In genomic region chr1:233440952-233441401, GRCh38 we compare ENCODE assay signal across 7 cellular contexts.
A peak's percentile ranks its signal among the peaks of the same experiment; 100 is the strongest.
DNase-seq lines count a peak whose midpoint lies in the region; ATAC-seq, FAIRE-seq and TF ChIP-seq lines count a peak whose summit lies in the region.

No MANE protein-coding gene starts in this region.

- DNase-seq in NCI-H446 (lab: John Stamatoyannopoulos, UW) (peak; percentile 77 to 90), GM12878 (ENCODE audit: low read depth, low spot score) (peak; percentile 54), iPS-NIHi7 (ENCODE audit: extremely low spot score) (peak; percentile 78), thoracic aorta (ENCODE audit: low spot score) (no peak)
- no peak for DNase-seq in stimulated activated CD4-positive, alpha-beta T cell treated with anti-CD3 and anti-CD28 coated beads, Interleukin-4, amount 100 ng/mL, for 4 hours

- TF ChIP-seq CTCF in GM12878 (IDR thresholded peaks at IDR 0.05 in 2 of 3, conservative IDR thresholded peaks at IDR 0.05 in 1 of 3; ENCODE audit: control insufficient read depth in 2 of 3, extremely low read depth in 1 of 3, insufficient read depth in 1 of 3, low read depth in 3 of 3, low read length in 3 of 3) = peak; percentile 60 to 86 (median 66)
- TF ChIP-seq CTCF in thoracic aorta (IDR thresholded peaks at IDR 0.05) = peak; percentile 24

- H3K27me3 ChIP-seq in GM12878 (replicated peaks in 1 of 2; ENCODE audit: control insufficient read depth in 2 of 2, insufficient read depth in 2 of 2, low read length in 1 of 2) (no peaks in the 10 kb centered on the region), thoracic aorta (replicated peaks; ENCODE audit: insufficient read depth) (no peaks in the 10 kb centered on the region)

- intact Hi-C loops in GM12878 (cut with micrococcal nuclease; ENCODE audit: unreplicated experiment) = loop anchor here (1.0 to 5.0 kb wide), 6 partner anchors 76 to 626 kb away; no protein-coding TSS in a partner anchor

- H3K9ac ChIP-seq in GM12878 (ENCODE audit: control insufficient read depth, insufficient read depth, low read length) = no peak overlapping the region

- WGBS in GM12878 (ENCODE audit: insufficient coverage, insufficient replicate concordance, low lambda C conversion rate, missing lambda C conversion rate) = 2% methylated on average over 9 of the region's 9 CpGs

- H3K4me3 ChIP-seq in GM12878 (no peak overlapping the region), thoracic aorta (no peak overlapping the region)

- ATAC-seq in HG03066 (IDR thresholded peaks at IDR 0.05; ENCODE audit: low read depth, unreplicated experiment) (peak; percentile 71), GM12878 (peak; percentile 85), thoracic aorta (ENCODE audit: insufficient number of reproducible peaks, low FRiP score, low read depth) (no peak)

- H3K27ac ChIP-seq in GM12878 (ENCODE audit: control insufficient read depth, insufficient read depth) (no peak overlapping the region), thoracic aorta (no peak overlapping the region)

- CTCF ChIA-PET in GM12878 (lab: Yijun Ruan, JAX) = interaction anchor here (0.6 to 7.2 kb wide), 105 partner anchors 9 to 871 kb away, joined by 3 to 143 read pairs (median 4); partner anchors contain the start of gene KCNK1

- SMC1A ChIA-PET in GM12878 (lab: Charles Lee; ENCODE audit: uncharacterized antibody, unreplicated experiment) = interaction anchor here (0.6 to 5.0 kb wide), 82 partner anchors 12 to 764 kb away, joined by 3 to 107 read pairs (median 4); no protein-coding TSS in a partner anchor

- RAD21 ChIA-PET in GM12878 (lab: Charles Lee; ENCODE audit: unreplicated experiment) = interaction anchor here (0.7 to 5.5 kb wide), 63 partner anchors 8 to 674 kb away, joined by 3 to 81 read pairs (median 5); partner anchors contain the start of gene KCNK1

- H3K36me3 ChIP-seq in GM12878 (ENCODE audit: control insufficient read depth in 2 of 2, insufficient read depth in 2 of 2, low read length in 1 of 2) (no peaks in the 10 kb centered on the region), thoracic aorta (no peaks in the 10 kb centered on the region)

- FAIRE-seq in G401.6 (lab: Jason Lieb, UNC) (peak; percentile 59), GM12878 (lab: Jason Lieb, UNC) (peak; percentile 93)

- in situ Hi-C loops in GM12878 (cut with MboI) = no loop called here

- no peaks in the 10 kb centered on the region for H3K9me3 ChIP-seq in GM12878 (replicated peaks; ENCODE audit: control insufficient read depth, insufficient read depth, low read length)
- H3K9me3 ChIP-seq in thoracic aorta = no peaks in the 10 kb centered on the region

- no peaks in the 10 kb centered on the region for H3K4me1 ChIP-seq in GM12878 (ENCODE audit: control insufficient read depth, insufficient read depth, low read length)
- no peaks in the 10 kb centered on the region for H3K4me1 ChIP-seq in thoracic aorta (ENCODE audit: control insufficient read depth in 1 of 2, low read depth in 2 of 2)

- POLR2A ChIA-PET in GM12878 (lab: Charles Lee) = interaction anchor here (0.5 to 0.9 kb wide), 4 partner anchors 10 to 378 kb away, joined by 3 to 5 read pairs (median 4); no protein-coding TSS in a partner anchor

- H2AFZ ChIP-seq in GM12878 (ENCODE audit: control insufficient read depth, low read depth, low read length) = peak overlapping the region; percentile 22

- TF ChIP-seq POLR2A in GM12878 (IDR thresholded peaks at IDR 0.05; ENCODE audit: low read depth, low read length) = no peak

- TF ChIP-seq EP300 in GM12878 (IDR thresholded peaks at IDR 0.05; ENCODE audit: borderline replicate concordance in 1 of 2, control insufficient read depth in 1 of 2, low read depth in 2 of 2, low read length in 2 of 2) = no peak

- TF ChIP-seq RAD21 in GM12878 (IDR thresholded peaks at IDR 0.05; ENCODE audit: insufficient read depth, low read depth, low read length) = peak; percentile 98

- BruUV-seq in GM12878 (replicated peaks; lab: Mats Ljungman, UMichigan) = no TSS peak

- H3K4me2 ChIP-seq in GM12878 (ENCODE audit: control insufficient read depth, insufficient read depth) = no peak overlapping the region

- no peaks in the 10 kb centered on the region for H3K79me2 ChIP-seq in GM12878 (ENCODE audit: control insufficient read depth, insufficient read depth, low read length)

- H4K20me1 ChIP-seq in GM12878 (ENCODE audit: control insufficient read depth, insufficient read depth) = no peaks in the 10 kb centered on the region

TF ChIP-seq in GM12878, 131 proteins besides CTCF, POLR2A, EP300 and RAD21 (continues in another document):
- TF ChIP-seq BCL11A (IDR thresholded peaks at IDR 0.05; ENCODE audit: low read depth, low read length) (no peak), PML (IDR thresholded peaks at IDR 0.05; ENCODE audit: low read length) (no peak), USF2 (IDR thresholded peaks at IDR 0.05; ENCODE audit: borderline replicate concordance, low read depth, low read length) (no peak), SP1 (IDR thresholded peaks at IDR 0.05; ENCODE audit: low read depth, low read length) (no peak), NFIC (IDR thresholded peaks at IDR 0.05; ENCODE audit: low read depth, low read length) (no peak), MTA2 (IDR thresholded peaks at IDR 0.05; ENCODE audit: low read depth) (no peak), IRF4 (IDR thresholded peaks at IDR 0.05; ENCODE audit: low read depth, low read length) (no peak), RAD51 (IDR thresholded peaks at IDR 0.05) (no peak), TCF7 (IDR thresholded peaks at IDR 0.05; ENCODE audit: borderline replicate concordance) (no peak), IRF5 (IDR thresholded peaks at IDR 0.05; ENCODE audit: borderline replicate concordance) (no peak), ATF3 (IDR thresholded peaks at IDR 0.05; ENCODE audit: borderline replicate concordance, extremely low read depth, low read depth, low read length) (no peak), BHLHE40 (IDR thresholded peaks at IDR 0.05; ENCODE audit: borderline replicate concordance in 1 of 2, low read depth in 2 of 2, low read length in 1 of 2) (no peak), EED (IDR thresholded peaks at IDR 0.05; ENCODE audit: low read depth) (peak; percentile 55; the same call in 1 of the 2 replicates), SMARCA5 (IDR thresholded peaks at IDR 0.05) (no peak), TAF1 (IDR thresholded peaks at IDR 0.05; ENCODE audit: borderline replicate concordance, low read depth, low read length) (no peak), MYB (IDR thresholded peaks at IDR 0.05; ENCODE audit: borderline replicate concordance, low read depth, low read length) (no peak), KLF5 (IDR thresholded peaks at IDR 0.05; ENCODE audit: partially characterized antibody) (no peak), BCLAF1 (IDR thresholded peaks at IDR 0.05) (no peak), GATAD2B (conservative IDR thresholded peaks at IDR 0.05; ENCODE audit: low read depth) (0 out of 2 replicates have a peak, but pooled peaks have one; percentile 25)

Comparison
In these comparisons a context has a peak if more than half of its experiments do, and no peak if none do; other contexts are left out.
1. DNase-seq: peak in NCI-H446 (2 of 2), GM12878 (single experiment) and iPS-NIHi7 (single experiment); none in thoracic aorta (single experiment) and stimulated activated CD4-positive, alpha-beta T cell treated with anti-CD3 and anti-CD28 coated beads, Interleukin-4, amount 100 ng/mL, for 4 hours (0 of 2).